Comparison of ENCODE assay signal across 13 cellular contexts in genomic region chr10:61994404-61995031, GRCh38.
DNase-seq lines count a peak whose midpoint lies in the region; ATAC-seq, FAIRE-seq and TF ChIP-seq lines count a peak whose summit lies in the region.
"Had no signal": no experiment of that assay in that cellular context is flagged by ENCODE, and none has a peak within 500 bp of the region (broad histone marks: within the 10 kb centered on the region; RNA-seq: fewer than 3 reads in every experiment).

No MANE protein-coding gene starts in this region.

- no peak overlapping the region for H3K9ac ChIP-seq in K562 (ENCODE audit: insufficient read depth in 1 of 2, low read depth in 2 of 2, low read length in 2 of 2)

- no TSS peak for BruUV-seq in K562 (replicated peaks; lab: Mats Ljungman, UMichigan)

- TF ChIP-seq RAD21 in K562 (CRISPR knock-in tag; conservative IDR thresholded peaks at IDR 0.05 in 1 of 2, IDR thresholded peaks at IDR 0.05 in 1 of 2): no peak

- H3K9me1 ChIP-seq in K562 (ENCODE audit: control insufficient read depth, insufficient read depth, low read length): no peaks in the 10 kb centered on the region

- no peak overlapping the region for H3K4me2 ChIP-seq in K562 (ENCODE audit: insufficient read depth, low read length)

- CTCF ChIA-PET in K562 (lab: Yijun Ruan, JAX; ENCODE audit: low intra/inter-chr PET ratio): no interaction called here

- in situ Hi-C loops in K562 (cut with MboI): no loop called here

- TF ChIP-seq POLR2A in K562 (conservative IDR thresholded peaks at IDR 0.05): no peak
- no peak for TF ChIP-seq POLR2A in vagina (IDR thresholded peaks at IDR 0.05)

- H3K27me3 ChIP-seq in left ventricle myocardium inferior (ENCODE audit: low read depth) (no peaks in the 10 kb centered on the region), K562 (ENCODE audit: control insufficient read depth in 2 of 2, insufficient read depth in 2 of 2, low read length in 2 of 2) (no peaks in the 10 kb centered on the region; a peak in 2 of 5 replicates), muscle layer of duodenum (ENCODE audit: low read depth, low read length) (no peaks in the 10 kb centered on the region), vagina (no peaks in the 10 kb centered on the region), small intestine (ENCODE audit: control insufficient read depth in 2 of 2, insufficient read depth in 2 of 2, low read length in 2 of 2) (no peaks in the 10 kb centered on the region)
- H3K27me3 ChIP-seq: body of pancreas, heart left ventricle had no signal

- H3K4me3 ChIP-seq in left ventricle myocardium inferior: no peak overlapping the region
- H3K4me3 ChIP-seq in K562: no peak overlapping the region
- H3K4me3 ChIP-seq in muscle layer of duodenum (ENCODE audit: low read depth in 1 of 2, low read length in 2 of 2): no peak overlapping the region
- H3K4me3 ChIP-seq in vagina: no peak overlapping the region
- no peak overlapping the region for H3K4me3 ChIP-seq in small intestine (ENCODE audit: low read depth in 1 of 2, low read length in 2 of 2)
- H3K4me3 ChIP-seq: body of pancreas had no signal

- no peaks in the 10 kb centered on the region for H3K9me3 ChIP-seq in left ventricle myocardium inferior (replicated peaks)
- H3K9me3 ChIP-seq in K562 (replicated peaks; ENCODE audit: control insufficient read depth, insufficient read depth, low read depth, low read length): no peaks in the 10 kb centered on the region
- no peaks in the 10 kb centered on the region for H3K9me3 ChIP-seq in muscle layer of duodenum (ENCODE audit: control insufficient read depth in 1 of 2, low read length in 2 of 2)
- no peaks in the 10 kb centered on the region for H3K9me3 ChIP-seq in vagina
- H3K9me3 ChIP-seq in small intestine (ENCODE audit: control insufficient read depth, low read depth): no peaks in the 10 kb centered on the region
- H3K9me3 ChIP-seq: body of pancreas, heart left ventricle had no signal

- H3K36me3 ChIP-seq in left ventricle myocardium inferior (no peaks in the 10 kb centered on the region), K562 (ENCODE audit: control insufficient read depth, insufficient read depth, low read length) (no peaks in the 10 kb centered on the region), muscle layer of duodenum (ENCODE audit: control insufficient read depth in 1 of 2, insufficient read depth in 2 of 2, low read length in 2 of 2) (peaks cover 0 to 15% of the 10 kb centered on the region in 2 donors), vagina (peaks cover 0 to 6% of the 10 kb centered on the region in 2 donors), small intestine (ENCODE audit: control insufficient read depth in 2 of 2, insufficient read depth in 2 of 2, low read length in 2 of 2) (no peaks in the 10 kb centered on the region)

- no peak for TF ChIP-seq EP300 in K562 (IDR thresholded peaks at IDR 0.05; ENCODE audit: low read length)

- WGBS in K562 (ENCODE audit: insufficient coverage, low coverage, missing lambda C conversion rate): 10% methylated on average over 6 of the region's 6 CpGs
- 61 to 80% (median 63%) methylated on average over 6 of the region's 6 CpGs for WGBS in small intestine, 3 donors

- H3K4me1 ChIP-seq in left ventricle myocardium inferior (peaks cover 31% of the 10 kb centered on the region), K562 (replicated peaks in 1 of 2; ENCODE audit: control insufficient read depth in 2 of 2, insufficient read depth in 2 of 2, low read length in 2 of 2) (no peaks in the 10 kb centered on the region), muscle layer of duodenum (ENCODE audit: control insufficient read depth in 1 of 2, insufficient read depth in 2 of 2, low read length in 2 of 2) (peaks cover 7 to 9% of the 10 kb centered on the region in 2 donors), vagina (peaks cover 55% of the 10 kb centered on the region), small intestine (ENCODE audit: control insufficient read depth in 2 of 2, insufficient read depth in 1 of 2, low read depth in 1 of 2, low read length in 1 of 2) (peaks cover 1 to 13% of the 10 kb centered on the region in 2 donors)
- H3K4me1 ChIP-seq: body of pancreas had no signal

- no peaks in the 10 kb centered on the region for H4K20me1 ChIP-seq in K562 (replicated peaks; ENCODE audit: control insufficient read depth, insufficient read depth, low read length)

- intact Hi-C loops in left ventricle myocardium inferior (cut with micrococcal nuclease): no loop called here
- intact Hi-C loops in Right ventricle myocardium superior (cut with DNase I): loop anchor here (10.0 kb wide), 1 partner anchor 90 kb away; the partner anchor contains the start of gene ARID5B
- intact Hi-C loops in K562 (cut with micrococcal nuclease): no loop called here
- intact Hi-C loops in vagina (cut with DNase I): no loop called here

- no peaks in the 10 kb centered on the region for H3K79me2 ChIP-seq in K562 (ENCODE audit: control insufficient read depth, insufficient read depth, low read length)

- POLR2A ChIA-PET in K562 (lab: Yijun Ruan, JAX): no interaction called here

- TF ChIP-seq CTCF in left ventricle myocardium inferior (IDR thresholded peaks at IDR 0.05; ENCODE audit: borderline replicate concordance) (no peak), K562 (IDR thresholded peaks at IDR 0.05 in 2 of 3, conservative IDR thresholded peaks at IDR 0.05 in 1 of 3; ENCODE audit: insufficient read depth in 2 of 3, low read depth in 1 of 3, low read length in 3 of 3) (no peak), vagina (IDR thresholded peaks at IDR 0.05) (no peak)

- no peak for DNase-seq in left ventricle myocardium inferior
- no peak for DNase-seq in Right ventricle myocardium superior
- no peak for DNase-seq in K562 (ENCODE audit: extremely low read depth in 1 of 4, low spot score in 3 of 4)
- DNase-seq in vagina (ENCODE audit: extremely low spot score in 2 of 2): no peak
- no peak for DNase-seq in NCI-H1105 (lab: John Stamatoyannopoulos, UW)
- no peak for DNase-seq in small intestine
- DNase-seq: body of pancreas; CD8-positive, alpha-beta T cell; heart left ventricle; occipital lobe had no signal

- peak overlapping the region; percentile 12; the same call in 1 of the 2 replicates for H2AFZ ChIP-seq in K562 (ENCODE audit: low read depth, low read length)

- ATAC-seq in Right ventricle myocardium superior (ENCODE audit: poor library complexity) (no peak), K562 (no peak), HG02852 (IDR thresholded peaks at IDR 0.05; ENCODE audit: unreplicated experiment) (no peak)
- ATAC-seq: body of pancreas; CD8-positive, alpha-beta T cell; heart left ventricle had no signal

- H3K27ac ChIP-seq in left ventricle myocardium inferior (replicated peaks): peak overlapping the region; percentile 75
- H3K27ac ChIP-seq in K562 (ENCODE audit: extremely low read depth, low read depth, low read length): no peak overlapping the region
- peak overlapping the region; percentile 72 for H3K27ac ChIP-seq in muscle layer of duodenum (ENCODE audit: low read length)
- peak overlapping the region; percentile 78 for H3K27ac ChIP-seq in vagina
- H3K27ac ChIP-seq in small intestine (ENCODE audit: low read depth in 1 of 2, low read length in 1 of 2): peak overlapping the region in 1 of 2 donors; percentile 64

- FAIRE-seq in K562 (lab: Jason Lieb, UNC): no peak
- FAIRE-seq in small intestine (lab: Jason Lieb, UNC): no peak
- FAIRE-seq: TTC549 had no signal

TF ChIP-seq in K562, 482 proteins besides CTCF, POLR2A, EP300 and RAD21:
- TF ChIP-seq ZHX1 (conservative IDR thresholded peaks at IDR 0.05; ENCODE audit: low read length): no peak
- no peak for TF ChIP-seq NR1H2 (CRISPR knock-in tag; IDR thresholded peaks at IDR 0.05)
- no peak for TF ChIP-seq ZC3H4 (CRISPR knock-in tag; IDR thresholded peaks at IDR 0.05; ENCODE audit: borderline replicate concordance)
- no peak for TF ChIP-seq ZNF740 (CRISPR knock-in tag; IDR thresholded peaks at IDR 0.05)
- TF ChIP-seq ZNF740 (tag; IDR thresholded peaks at IDR 0.05): no peak
- no peak for TF ChIP-seq MAX (CRISPR knock-in tag; IDR thresholded peaks at IDR 0.05)
